In genomic region chr21:41879190-41879998, GRCh38 we compare ENCODE assay signal across 8 cellular contexts. TPM values are rescaled to one million over a fixed set of nuclear protein-coding genes. Genes with fewer than 3 reads are reported as not detected.
DNase-seq lines count a peak whose midpoint lies in the region; ATAC-seq and TF ChIP-seq lines count a peak whose summit lies in the region.

A gene with protein sequence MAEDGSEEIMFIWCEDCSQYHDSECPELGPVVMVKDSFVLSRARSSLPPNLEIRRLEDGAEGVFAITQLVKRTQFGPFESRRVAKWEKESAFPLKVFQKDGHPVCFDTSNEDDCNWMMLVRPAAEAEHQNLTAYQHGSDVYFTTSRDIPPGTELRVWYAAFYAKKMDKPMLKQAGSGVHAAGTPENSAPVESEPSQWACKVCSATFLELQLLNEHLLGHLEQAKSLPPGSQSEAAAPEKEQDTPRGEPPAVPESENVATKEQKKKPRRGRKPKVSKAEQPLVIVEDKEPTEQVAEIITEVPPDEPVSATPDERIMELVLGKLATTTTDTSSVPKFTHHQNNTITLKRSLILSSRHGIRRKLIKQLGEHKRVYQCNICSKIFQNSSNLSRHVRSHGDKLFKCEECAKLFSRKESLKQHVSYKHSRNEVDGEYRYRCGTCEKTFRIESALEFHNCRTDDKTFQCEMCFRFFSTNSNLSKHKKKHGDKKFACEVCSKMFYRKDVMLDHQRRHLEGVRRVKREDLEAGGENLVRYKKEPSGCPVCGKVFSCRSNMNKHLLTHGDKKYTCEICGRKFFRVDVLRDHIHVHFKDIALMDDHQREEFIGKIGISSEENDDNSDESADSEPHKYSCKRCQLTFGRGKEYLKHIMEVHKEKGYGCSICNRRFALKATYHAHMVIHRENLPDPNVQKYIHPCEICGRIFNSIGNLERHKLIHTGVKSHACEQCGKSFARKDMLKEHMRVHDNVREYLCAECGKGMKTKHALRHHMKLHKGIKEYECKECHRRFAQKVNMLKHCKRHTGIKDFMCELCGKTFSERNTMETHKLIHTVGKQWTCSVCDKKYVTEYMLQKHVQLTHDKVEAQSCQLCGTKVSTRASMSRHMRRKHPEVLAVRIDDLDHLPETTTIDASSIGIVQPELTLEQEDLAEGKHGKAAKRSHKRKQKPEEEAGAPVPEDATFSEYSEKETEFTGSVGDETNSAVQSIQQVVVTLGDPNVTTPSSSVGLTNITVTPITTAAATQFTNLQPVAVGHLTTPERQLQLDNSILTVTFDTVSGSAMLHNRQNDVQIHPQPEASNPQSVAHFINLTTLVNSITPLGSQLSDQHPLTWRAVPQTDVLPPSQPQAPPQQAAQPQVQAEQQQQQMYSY (minus strand): TSS chr21:41879344. CDS start chr21:41860363, 18,981 bp downstream.

- H3K27ac ChIP-seq in ACC112 (ENCODE audit: low read depth, low read length) = peak within 1 kb of the TSS; percentile 74

- H3K36me3 Mint-ChIP-seq in activated CD4-positive, alpha-beta T cell treated with anti-CD3 and anti-CD28 coated beads for 36 hours (ENCODE audit: low read depth) = peaks cover 5% of the 10 kb centered on the region
- no peaks in the 10 kb centered on the region for H3K36me3 Mint-ChIP-seq in chondrocyte (ENCODE audit: low read depth)

- peaks cover 10% of the 10 kb centered on the region for H3K4me1 ChIP-seq in ACC112 (ENCODE audit: control insufficient read depth, insufficient read depth, low read length, unreplicated experiment)

- DNase-seq in NCI-H226 (peak; percentile 73), chondrocyte (ENCODE audit: low spot score) (no peak), left colon (peak; percentile 70 to 86)
- peak; percentile 92 for DNase-seq in activated CD4-positive, alpha-beta T cell treated with anti-CD3 and anti-CD28 coated beads for 36 hours
- DNase-seq in stimulated activated CD4-positive, alpha-beta T cell treated with anti-CD3 and anti-CD28 coated beads, Interleukin-1b, Interleukin-23, amount 100 ng/mL, for 4 hours (ENCODE audit: low read depth in 2 of 2) = peak; percentile 79 to 87

- intact Hi-C loops in activated CD4-positive, alpha-beta T cell treated with anti-CD3 and anti-CD28 coated beads for 36 hours (cut with DNase I, micrococcal nuclease) = loop anchor here (1.0 to 5.0 kb wide), 11 partner anchors 22 to 517 kb away; partner anchors contain the start of genes MX1 (in 1 of the 2), MX2 (in 1 of the 2), RIPK4 (in 1 of the 2) and ZBTB21 (in 1 of the 2)
- intact Hi-C loops in left colon (cut with DNase I, micrococcal nuclease) = no loop called here

- CTCF ChIA-PET in activated CD4-positive, alpha-beta T cell treated with anti-CD3 and anti-CD28 coated beads for 36 hours (lab: Charles Lee) = interaction anchor here (0.7 to 4.6 kb wide), 6 partner anchors 42 to 436 kb away, joined by 3 to 20 read pairs (median 4); no protein-coding TSS in a partner anchor

- peak within 1 kb of the TSS; percentile 83 for H2AFZ ChIP-seq in ACC112 (ENCODE audit: low read length, unreplicated experiment)

- no peaks in the 10 kb centered on the region for H3K27me3 ChIP-seq in ACC112 (ENCODE audit: insufficient read depth, low read length)

- H3K79me2 ChIP-seq in ACC112 (ENCODE audit: control insufficient read depth, insufficient read depth, low read length, unreplicated experiment) = peaks cover 41% of the 10 kb centered on the region

- no peak for TF ChIP-seq CTCF in chondrocyte (IDR thresholded peaks at IDR 0.05)

- H3K36me3 ChIP-seq in ACC112 (ENCODE audit: insufficient read depth, low read length) = no peaks in the 10 kb centered on the region

- POLR2A ChIA-PET in activated CD4-positive, alpha-beta T cell treated with anti-CD3 and anti-CD28 coated beads for 36 hours (lab: Charles Lee) = interaction anchor here (0.7 to 1.1 kb wide), 3 partner anchors 20 to 228 kb away, joined by 3 to 4 read pairs (median 4); no protein-coding TSS in a partner anchor

- H3K4me3 ChIP-seq in ACC112 (ENCODE audit: low read depth, low read length) = peak within 1 kb of the TSS; percentile 94

- peak within 1 kb of the TSS; percentile 79 for H3K4me3 Mint-ChIP-seq in activated CD4-positive, alpha-beta T cell treated with anti-CD3 and anti-CD28 coated beads for 36 hours
- peak within 1 kb of the TSS; percentile 82 for H3K4me3 Mint-ChIP-seq in chondrocyte (ENCODE audit: unreplicated experiment)

- peaks cover 18% of the 10 kb centered on the region for H3K4me1 Mint-ChIP-seq in activated CD4-positive, alpha-beta T cell treated with anti-CD3 and anti-CD28 coated beads for 36 hours
- H3K4me1 Mint-ChIP-seq in chondrocyte (ENCODE audit: low read depth) = peaks cover 18% of the 10 kb centered on the region

- peak within 1 kb of the TSS; percentile 97 for H3K27ac Mint-ChIP-seq in activated CD4-positive, alpha-beta T cell treated with anti-CD3 and anti-CD28 coated beads for 36 hours
- peak within 1 kb of the TSS; percentile 95 for H3K27ac Mint-ChIP-seq in chondrocyte (ENCODE audit: unreplicated experiment)

- ATAC-seq in GM18519 (IDR thresholded peaks at IDR 0.05; ENCODE audit: low FRiP score, unreplicated experiment) = peak; percentile 46
- ATAC-seq in HG03064 (IDR thresholded peaks at IDR 0.05; ENCODE audit: low read depth, unreplicated experiment) = peak; percentile 41
- peak; percentile 79 for ATAC-seq in activated CD4-positive, alpha-beta T cell treated with anti-CD3 and anti-CD28 coated beads for 36 hours
- peak; percentile 70 for ATAC-seq in left colon

- no peaks in the 10 kb centered on the region for H3K9me3 Mint-ChIP-seq in activated CD4-positive, alpha-beta T cell treated with anti-CD3 and anti-CD28 coated beads for 36 hours (ENCODE audit: low read depth)
- no peaks in the 10 kb centered on the region for H3K9me3 Mint-ChIP-seq in chondrocyte (ENCODE audit: low read depth)

- no peaks in the 10 kb centered on the region for H3K27me3 Mint-ChIP-seq in activated CD4-positive, alpha-beta T cell treated with anti-CD3 and anti-CD28 coated beads for 36 hours
- no peaks in the 10 kb centered on the region for H3K27me3 Mint-ChIP-seq in chondrocyte (ENCODE audit: low read depth)

RNA-seq across cellular contexts. Expression of the gene that starts here (rescaled TPM):
- total RNA-seq in activated CD4-positive, alpha-beta T cell treated with anti-CD3 and anti-CD28 coated beads for 36 hours = 10 to 100 TPM; 11.8 to 13.0 TPM
- total RNA-seq in chondrocyte = 4.9 to 9.2 TPM (median 7.8 TPM) in 3 replicates
- total RNA-seq in left colon = 1 to 10 TPM; 5.1 to 7.8 TPM

Comparison
In these comparisons a context has a peak if more than half of its experiments do, and no peak if none do; other contexts are left out.
1. intact Hi-C loops: an anchor here in activated CD4-positive, alpha-beta T cell treated with anti-CD3 and anti-CD28 coated beads for 36 hours (1.0 to 5.0 kb wide); none called in left colon.